Comparison of ENCODE assay signal across 12 cellular contexts in genomic region chr7:120334475-120334874, GRCh38.
DNase-seq lines count a peak whose midpoint lies in the region; ATAC-seq, FAIRE-seq and TF ChIP-seq lines count a peak whose summit lies in the region.
"Had no signal": no experiment of that assay in that cellular context is flagged by ENCODE, and none has a peak within 500 bp of the region (broad histone marks: within the 10 kb centered on the region; RNA-seq: fewer than 3 reads in every experiment).

No MANE protein-coding gene starts in this region.

- no peaks in the 10 kb centered on the region for H3K27me3 ChIP-seq in GM12878 (replicated peaks in 1 of 2; ENCODE audit: control insufficient read depth in 2 of 2, insufficient read depth in 2 of 2, low read length in 1 of 2)

- SMC1A ChIA-PET in GM12878 (lab: Charles Lee; ENCODE audit: uncharacterized antibody, unreplicated experiment), result interaction anchor here (1.1 to 2.4 kb wide), 2 partner anchors 67 to 78 kb away, joined by 3 to 5 read pairs; no protein-coding TSS in a partner anchor

- peak; percentile 7 for FAIRE-seq in GM12878 (lab: Jason Lieb, UNC)
- FAIRE-seq: H54, TTC549 had no signal

- ATAC-seq in GM19025 (IDR thresholded peaks at IDR 0.05; ENCODE audit: low read depth, unreplicated experiment) (peak; percentile 88), GM21717 (IDR thresholded peaks at IDR 0.05; ENCODE audit: unreplicated experiment) (peak; percentile 83), HG03066 (IDR thresholded peaks at IDR 0.05; ENCODE audit: low read depth, unreplicated experiment) (peak; percentile 79), GM12878 (peak; percentile 93)

- no peak for TF ChIP-seq RAD21 in GM12878 (IDR thresholded peaks at IDR 0.05; ENCODE audit: insufficient read depth, low read depth, low read length)

- BruUV-seq in GM12878 (replicated peaks; lab: Mats Ljungman, UMichigan), result no TSS peak

- POLR2A ChIA-PET in GM12878 (lab: Charles Lee), result interaction anchor here (0.6 kb wide), 1 partner anchor 845 kb away, joined by 9 read pairs; no protein-coding TSS in a partner anchor

- peaks cover 5% of the 10 kb centered on the region; the same call in 1 of the 2 replicates for H3K4me1 ChIP-seq in GM12878 (ENCODE audit: control insufficient read depth, insufficient read depth, low read length)

- in situ Hi-C loops in GM12878 (cut with MboI), result no loop called here

- DNase-seq in GM12878 (ENCODE audit: low read depth, low spot score) (peak; percentile 30), OCI-M1 (lab: John Stamatoyannopoulos, UW) (no peak), NCI-H1092 (lab: John Stamatoyannopoulos, UW) (no peak)
- no peak for DNase-seq in activated CD4-positive, alpha-beta T cell treated with anti-CD3 and anti-CD28 coated beads, Interleukin-2, amount 50 U/mL, for 1 hour
- DNase-seq: CD4-positive, alpha-beta T cell; NCI-H1694; NCI-H82 had no signal

- peaks cover 6% of the 10 kb centered on the region for H3K9me3 ChIP-seq in GM12878 (replicated peaks; ENCODE audit: control insufficient read depth, insufficient read depth, low read length)

- intact Hi-C loops in GM12878 (cut with micrococcal nuclease; ENCODE audit: unreplicated experiment), result loop anchor here (5.0 kb wide), 1 partner anchor 73 kb away; no protein-coding TSS in a partner anchor

- H3K27ac ChIP-seq in GM12878 (ENCODE audit: control insufficient read depth, insufficient read depth), result no peak overlapping the region

- RAD21 ChIA-PET in GM12878 (lab: Charles Lee; ENCODE audit: unreplicated experiment), result no interaction called here

- TF ChIP-seq POLR2A in GM12878 (IDR thresholded peaks at IDR 0.05; ENCODE audit: low read depth, low read length), result no peak

- no peak overlapping the region for H3K4me3 ChIP-seq in GM12878

- H3K9ac ChIP-seq in GM12878 (ENCODE audit: control insufficient read depth, insufficient read depth, low read length), result no peak overlapping the region

- H4K20me1 ChIP-seq in GM12878 (ENCODE audit: control insufficient read depth, insufficient read depth), result no peaks in the 10 kb centered on the region

- no peak overlapping the region for H3K4me2 ChIP-seq in GM12878 (ENCODE audit: control insufficient read depth, insufficient read depth)

- TF ChIP-seq CTCF in GM12878 (IDR thresholded peaks at IDR 0.05 in 2 of 3, conservative IDR thresholded peaks at IDR 0.05 in 1 of 3; ENCODE audit: control insufficient read depth in 2 of 3, extremely low read depth in 1 of 3, insufficient read depth in 1 of 3, low read depth in 3 of 3, low read length in 3 of 3), result no peak

- WGBS in GM12878 (ENCODE audit: insufficient coverage, insufficient replicate concordance, low lambda C conversion rate, missing lambda C conversion rate), result 54% methylated on average over 1 of the region's 1 CpG

- no peaks in the 10 kb centered on the region for H3K36me3 ChIP-seq in GM12878 (ENCODE audit: control insufficient read depth in 2 of 2, insufficient read depth in 2 of 2, low read length in 1 of 2)

- H3K79me2 ChIP-seq in GM12878 (ENCODE audit: control insufficient read depth, insufficient read depth, low read length), result no peaks in the 10 kb centered on the region

- H2AFZ ChIP-seq in GM12878 (ENCODE audit: control insufficient read depth, low read depth, low read length), result peak overlapping the region; percentile 3; the same call in 1 of the 2 replicates

- CTCF ChIA-PET in GM12878 (lab: Yijun Ruan, JAX), result no interaction called here

- TF ChIP-seq EP300 in GM12878 (IDR thresholded peaks at IDR 0.05; ENCODE audit: borderline replicate concordance in 1 of 2, control insufficient read depth in 1 of 2, low read depth in 2 of 2, low read length in 2 of 2), result peak; percentile 28 to 55; a peak in 2 of 4 replicates

TF ChIP-seq in GM12878, 131 proteins besides CTCF, POLR2A, EP300 and RAD21 (continues in another document):
- no peak for TF ChIP-seq REST (IDR thresholded peaks at IDR 0.05; ENCODE audit: low read depth, low read length)
- TF ChIP-seq MTA2 (IDR thresholded peaks at IDR 0.05; ENCODE audit: low read depth), result peak; percentile 59; the same call in 1 of the 2 replicates
- no peak for TF ChIP-seq RELA (IDR thresholded peaks at IDR 0.05; ENCODE audit: borderline replicate concordance, partially characterized antibody)
- TF ChIP-seq SKIL (IDR thresholded peaks at IDR 0.05; ENCODE audit: low read depth, poor library complexity, severe bottlenecking), result peak; percentile 47
- no peak for TF ChIP-seq STAT1 (conservative IDR thresholded peaks at IDR 0.05)
- 0 out of 4 replicates have a peak, but pooled peaks of 1 of the 2 experiments have one; percentile 12 for TF ChIP-seq IKZF2 (IDR thresholded peaks at IDR 0.05)
- 0 out of 2 replicates have a peak, but pooled peaks have one; percentile 33 for TF ChIP-seq PAX8 (IDR thresholded peaks at IDR 0.05)
- TF ChIP-seq YY1 (IDR thresholded peaks at IDR 0.05; ENCODE audit: low read depth, low read length), result no peak
- TF ChIP-seq RUNX3 (IDR thresholded peaks at IDR 0.05; ENCODE audit: low read length), result peak; percentile 34; the same call in 1 of the 2 replicates
- TF ChIP-seq NR2C1 (IDR thresholded peaks at IDR 0.05), result 0 out of 2 replicates have a peak, but pooled peaks have one; percentile 4
- TF ChIP-seq CBFB (IDR thresholded peaks at IDR 0.05; ENCODE audit: low read depth), result no peak
- 0 out of 2 replicates have a peak, but pooled peaks have one; percentile 42 for TF ChIP-seq ATF7 (IDR thresholded peaks at IDR 0.05; ENCODE audit: low read depth)
- peak; percentile 55 for TF ChIP-seq ZNF687 (IDR thresholded peaks at IDR 0.05)
- no peak for TF ChIP-seq SMAD1 (IDR thresholded peaks at IDR 0.05; ENCODE audit: low read depth, partially characterized antibody)
